ENCODE assay signal across 34 cellular contexts in the genomic region with DNA sequence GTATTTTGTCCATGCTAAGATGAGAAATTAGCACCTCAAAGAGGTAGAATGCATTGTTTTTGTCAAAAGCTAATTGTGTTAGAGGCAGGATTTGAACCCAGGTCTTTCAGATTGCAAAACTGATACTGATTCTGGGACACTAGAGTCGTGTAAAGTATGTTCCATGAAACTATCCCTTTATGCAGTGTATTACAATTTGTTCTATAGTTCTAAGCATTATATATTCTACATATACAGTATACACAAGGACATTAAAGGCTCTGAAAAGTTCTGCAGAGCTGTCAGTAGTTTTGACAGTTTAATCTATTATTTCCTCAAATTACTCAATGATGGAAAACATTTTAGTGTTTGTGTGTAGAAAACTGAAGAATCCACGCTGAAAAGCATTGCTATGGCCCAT. TPM values are rescaled to one million over a fixed set of nuclear protein-coding genes. Genes with fewer than 3 reads are reported as not detected.
"Had no signal": no experiment of that assay in that cellular context is flagged by ENCODE, and none has a peak within 500 bp of the region (broad histone marks: within the 10 kb centered on the region; RNA-seq: fewer than 3 reads in every experiment).

No MANE protein-coding gene starts in this region.

- H3K9me3 Mint-ChIP-seq: natural killer cell; nephron; neural progenitor cell; stimulated activated memory B cell treated with anti-CD40 and anti-IgM and Interleukin-4, amounts not matched to agents 10 μg/mL and 1 μg/mL and 100 μg/mL, for 72 hours; stimulated activated naive CD8-positive, alpha-beta T cell treated with anti-CD3 and anti-CD28 coated beads, Interleukin-15, Interleukin-2, amounts not matched to agents 100 ng/mL and 50 ng/mL, for 24 hours; type B pancreatic cell had no signal

- H3K36me3 ChIP-seq: neural progenitor cell, pancreas, suprapubic skin, tibial artery, transverse colon, uterus had no signal

- ATAC-seq: natural killer cell; pancreas; psoas muscle; right cardiac atrium; sciatic nerve; stimulated activated memory B cell treated with anti-CD40 and anti-IgM and Interleukin-4, amounts not matched to agents 10 μg/mL and 1 μg/mL and 100 μg/mL, for 72 hours; upper lobe of right lung had no signal

- H3K36me3 Mint-ChIP-seq: naive B cell; natural killer cell; stimulated activated memory B cell treated with anti-CD40 and anti-IgM and Interleukin-4, amounts not matched to agents 10 μg/mL and 1 μg/mL and 100 μg/mL, for 72 hours; type B pancreatic cell had no signal

- DNase-seq: naive B cell; natural killer cell; nucleus accumbens; pancreas; psoas muscle; right cardiac atrium; spleen; stimulated activated CD4-positive, alpha-beta T cell treated with anti-CD3 and anti-CD28 coated beads, Interleukin-12 subunit alpha, Interleukin-12 subunit beta, amount 100 ng/mL, for 4 hours; stimulated activated CD4-positive, alpha-beta T cell treated with anti-CD3 and anti-CD28 coated beads, Interleukin-1b, Interleukin-23, amount 100 ng/mL, for 48 hours; stimulated activated CD4-positive, alpha-beta T cell treated with anti-CD3 and anti-CD28 coated beads, Interleukin-4, amount 100 ng/mL, for 1 hour; stimulated activated CD4-positive, alpha-beta T cell treated with anti-CD3 and anti-CD28 coated beads, Interleukin-4, amount 100 ng/mL, for 4 hours; stimulated activated CD8-positive, alpha-beta memory T cell treated with anti-CD3 and anti-CD28 coated beads, Interleukin-4, amount 100 ng/mL, for 48 hours; stimulated activated naive CD4-positive, alpha-beta T cell; substantia nigra; testis; tibial artery; transverse colon; upper lobe of right lung; uterus had no signal

- H3K4me3 Mint-ChIP-seq: naive B cell; natural killer cell; nephron; neural progenitor cell; stimulated activated memory B cell treated with anti-CD40 and anti-IgM and Interleukin-4, amounts not matched to agents 10 μg/mL and 1 μg/mL and 100 μg/mL, for 72 hours; stimulated activated naive CD8-positive, alpha-beta T cell treated with anti-CD3 and anti-CD28 coated beads, Interleukin-15, Interleukin-2, amounts not matched to agents 100 ng/mL and 50 ng/mL, for 24 hours; type B pancreatic cell had no signal

- H2AFZ ChIP-seq: neural progenitor cell had no signal

- H3K4me1 ChIP-seq: neural progenitor cell, pancreas, psoas muscle, suprapubic skin, uterus had no signal

- H3K27ac Mint-ChIP-seq: naive B cell; natural killer cell; nephron; stimulated activated memory B cell treated with anti-CD40 and anti-IgM and Interleukin-4, amounts not matched to agents 10 μg/mL and 1 μg/mL and 100 μg/mL, for 72 hours; stimulated activated naive CD8-positive, alpha-beta T cell treated with anti-CD3 and anti-CD28 coated beads, Interleukin-15, Interleukin-2, amounts not matched to agents 100 ng/mL and 50 ng/mL, for 24 hours; type B pancreatic cell had no signal

- FAIRE-seq: pancreas had no signal

- H3K4me2 ChIP-seq: neural progenitor cell, smooth muscle cell had no signal

- H3K9ac ChIP-seq: neural progenitor cell had no signal

- H3K4me3 ChIP-seq: neural progenitor cell, pancreas, psoas muscle, skin epidermis, smooth muscle cell, spleen, suprapubic skin, testis, tibial artery, transverse colon, upper lobe of right lung, uterus had no signal

- H3K27ac ChIP-seq: neural progenitor cell, pancreas, psoas muscle, skin epidermis, spleen, suprapubic skin, testis, tibial artery, transverse colon, upper lobe of right lung, uterus had no signal

- H3K9me3 ChIP-seq: pancreas, psoas muscle, spleen, suprapubic skin, testis, tibial artery, transverse colon, upper lobe of right lung, uterus had no signal

- H3K27me3 Mint-ChIP-seq: stimulated activated naive CD8-positive, alpha-beta T cell treated with anti-CD3 and anti-CD28 coated beads, Interleukin-15, Interleukin-2, amounts not matched to agents 100 ng/mL and 50 ng/mL, for 24 hours; type B pancreatic cell had no signal

- H3K4me1 Mint-ChIP-seq: naive B cell; natural killer cell; nephron; stimulated activated memory B cell treated with anti-CD40 and anti-IgM and Interleukin-4, amounts not matched to agents 10 μg/mL and 1 μg/mL and 100 μg/mL, for 72 hours had no signal

- H3K27me3 ChIP-seq: neural progenitor cell, pancreas, spleen, suprapubic skin, testis, transverse colon, upper lobe of right lung, uterus had no signal

RNA-seq across cellular contexts. Expression of gene SERPINA1, which starts 6.3 kb away (rescaled TPM):
- total RNA-seq: myocyte, osteocyte had no signal
- polyA plus RNA-seq: neural cell had no signal

RNA-seq across cellular contexts. Expression of gene SERPINA2, which starts 15.6 kb away (rescaled TPM):
- total RNA-seq: myocyte, natural killer cell, omental fat pad, osteocyte, pancreas, posterior vena cava, psoas muscle, right cardiac atrium, sciatic nerve, smooth muscle cell, spleen, suprapubic skin, testis, transverse colon, upper lobe of right lung, urinary bladder, uterus had no signal
- polyA plus RNA-seq: neural cell, pancreas, psoas muscle, right cardiac atrium, smooth muscle cell, spleen, urinary bladder had no signal

RNA-seq across cellular contexts. Expression of gene SERPINA6, which starts 59.0 kb away (rescaled TPM):
- total RNA-seq: myocyte, natural killer cell, osteocyte, posterior vena cava, psoas muscle, right cardiac atrium, sciatic nerve, smooth muscle cell, spleen, testis, upper lobe of right lung, urinary bladder had no signal
- polyA plus RNA-seq: neural cell, psoas muscle, right cardiac atrium, smooth muscle cell, spleen had no signal
